Comparison of ENCODE assay signal across 8 cellular contexts in the genomic region with DNA sequence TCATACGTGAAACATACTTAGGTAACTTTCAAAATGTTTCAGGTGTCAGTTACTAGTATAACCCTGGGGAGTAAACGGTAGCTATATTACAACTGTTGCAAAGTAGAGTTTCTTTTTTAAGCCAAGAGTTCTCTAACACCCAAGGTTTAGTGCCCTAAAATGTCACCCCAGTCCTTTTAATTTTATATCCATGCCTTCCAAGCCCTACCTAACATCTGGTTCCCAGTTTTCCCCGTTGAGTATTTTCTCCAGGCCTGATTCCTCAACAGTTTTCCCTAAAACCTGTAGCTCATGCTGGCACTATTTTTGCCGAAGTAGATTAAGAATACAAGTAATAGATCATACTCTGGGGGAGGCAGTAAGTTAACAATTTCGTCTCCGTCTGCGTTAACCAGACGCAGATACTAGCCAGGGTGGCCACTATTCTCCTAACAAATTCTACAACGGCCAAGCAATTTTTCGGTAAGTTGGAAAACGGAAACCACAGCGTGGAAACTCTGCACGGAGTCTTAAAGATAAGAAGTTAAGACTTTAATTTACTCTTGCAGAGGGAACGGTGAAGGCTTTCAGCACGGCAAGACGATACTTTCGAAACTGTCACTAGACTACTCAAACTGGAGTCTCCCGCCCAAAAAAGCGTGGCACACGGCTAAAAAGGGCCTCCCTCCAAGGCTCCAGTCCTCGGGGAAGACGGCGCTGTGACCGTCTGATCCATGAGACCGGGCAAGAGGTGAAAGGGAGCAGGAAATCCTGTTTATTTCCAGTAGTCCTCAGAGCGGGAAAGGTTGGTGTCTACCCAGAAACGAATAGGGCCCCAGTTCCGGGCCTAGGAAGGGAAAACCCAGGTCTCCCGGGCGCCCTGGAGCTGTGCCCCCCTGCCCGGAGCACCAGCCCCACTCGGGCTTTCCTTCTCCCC.
DNase-seq lines count a peak whose midpoint lies in the region; FAIRE-seq and TF ChIP-seq lines count a peak whose summit lies in the region.

No MANE protein-coding gene starts in this region.

- peak overlapping the region; percentile 87 to 96 (median 90) for H3K4me3 ChIP-seq in BLaER1 treated with 17β-estradiol and CSF1 and Interleukin-3, amounts not matched to agents 10 nM and 100 nM
- H3K4me3 ChIP-seq in SK-N-MC (peak overlapping the region; percentile 98), muscle layer of duodenum (ENCODE audit: low read depth in 1 of 2, low read length in 2 of 2) (peak overlapping the region; percentile 78 to 87)

- H3K4me2 ChIP-seq in BLaER1 treated with 17β-estradiol and CSF1 and Interleukin-3, amounts not matched to agents 10 nM and 100 nM = peak overlapping the region; percentile 85 to 96 (median 92)

- no peak for FAIRE-seq in H54 (lab: Jason Lieb, UNC)
- FAIRE-seq in RCC 7860 (lab: Jason Lieb, UNC) = no peak

- peaks cover 54 to 57% (median 55%) of the 10 kb centered on the region in 11 experiments for H4K20me1 ChIP-seq in BLaER1 treated with 17β-estradiol and CSF1 and Interleukin-3, amounts not matched to agents 10 nM and 100 nM

- peaks cover 11 to 43% (median 31%) of the 10 kb centered on the region in 11 experiments for H3K36me3 ChIP-seq in BLaER1 treated with 17β-estradiol and CSF1 and Interleukin-3, amounts not matched to agents 10 nM and 100 nM
- H3K36me3 ChIP-seq in SK-N-MC (ENCODE audit: insufficient read depth, low read length) = peaks cover 23% of the 10 kb centered on the region
- H3K36me3 ChIP-seq in muscle layer of duodenum (ENCODE audit: control insufficient read depth in 1 of 2, insufficient read depth in 2 of 2, low read length in 2 of 2) = peaks cover 5 to 13% of the 10 kb centered on the region in 2 donors

- H3K27me3 ChIP-seq in BLaER1 treated with 17β-estradiol and CSF1 and Interleukin-3, amounts not matched to agents 10 nM and 100 nM = no peaks in the 10 kb centered on the region
- no peaks in the 10 kb centered on the region for H3K27me3 ChIP-seq in muscle layer of duodenum (ENCODE audit: low read depth, low read length)

- H3K9me3 ChIP-seq in BLaER1 treated with 17β-estradiol and CSF1 and Interleukin-3, amounts not matched to agents 10 nM and 100 nM (replicated peaks in 1 of 11) = no peaks in the 10 kb centered on the region
- H3K9me3 ChIP-seq in SK-N-MC (ENCODE audit: low read depth, low read length) = no peaks in the 10 kb centered on the region
- H3K9me3 ChIP-seq in muscle layer of duodenum (ENCODE audit: control insufficient read depth in 1 of 2, low read length in 2 of 2) = no peaks in the 10 kb centered on the region

- H3K9ac ChIP-seq in BLaER1 treated with 17β-estradiol and CSF1 and Interleukin-3, amounts not matched to agents 10 nM and 100 nM = peak overlapping the region; percentile 98 to 100 (median 100)
- peak overlapping the region; percentile 100 for H3K9ac ChIP-seq in SK-N-MC (ENCODE audit: insufficient read length)

- peak overlapping the region; percentile 98 to 100 (median 100) for H3K27ac ChIP-seq in BLaER1 treated with 17β-estradiol and CSF1 and Interleukin-3, amounts not matched to agents 10 nM and 100 nM
- H3K27ac ChIP-seq in SK-N-MC = peak overlapping the region; percentile 99
- peak overlapping the region; percentile 96 for H3K27ac ChIP-seq in muscle layer of duodenum (ENCODE audit: low read length)

- DNase-seq in H54 (ENCODE audit: insufficient read length, low spot score) (peak; percentile 11), SK-N-MC (ENCODE audit: low read depth, low spot score) (no peak), RCC 7860 (ENCODE audit: low spot score) (no peak), GDM1 (lab: John Stamatoyannopoulos, UW) (no peak), hippocampal formation (lab: John Stamatoyannopoulos, UW) (no peak)
- DNase-seq in effector CD4-positive, alpha-beta T cell = peak; percentile 3

- no peak for TF ChIP-seq POLR2A in H54 (IDR thresholded peaks at IDR 0.05; ENCODE audit: low read depth, low read length)

- peaks cover 39 to 60% (median 53%) of the 10 kb centered on the region in 10 experiments for H3K4me1 ChIP-seq in BLaER1 treated with 17β-estradiol and CSF1 and Interleukin-3, amounts not matched to agents 10 nM and 100 nM
- peaks cover 16 to 48% of the 10 kb centered on the region in 2 donors for H3K4me1 ChIP-seq in muscle layer of duodenum (ENCODE audit: control insufficient read depth in 1 of 2, insufficient read depth in 2 of 2, low read length in 2 of 2)

Comparison
In these comparisons a context has a peak if more than half of its experiments do, and no peak if none do; other contexts are left out.
1. DNase-seq: peak in H54 (single experiment) and effector CD4-positive, alpha-beta T cell (single experiment); none in SK-N-MC (single experiment), RCC 7860 (single experiment), GDM1 (single experiment) and hippocampal formation (0 of 2).
2. Peak in every context shown above with its lines, with median percentiles within 50 percentile points of each other: H3K27ac ChIP-seq and H3K4me3 ChIP-seq.